In the genomic region with DNA sequence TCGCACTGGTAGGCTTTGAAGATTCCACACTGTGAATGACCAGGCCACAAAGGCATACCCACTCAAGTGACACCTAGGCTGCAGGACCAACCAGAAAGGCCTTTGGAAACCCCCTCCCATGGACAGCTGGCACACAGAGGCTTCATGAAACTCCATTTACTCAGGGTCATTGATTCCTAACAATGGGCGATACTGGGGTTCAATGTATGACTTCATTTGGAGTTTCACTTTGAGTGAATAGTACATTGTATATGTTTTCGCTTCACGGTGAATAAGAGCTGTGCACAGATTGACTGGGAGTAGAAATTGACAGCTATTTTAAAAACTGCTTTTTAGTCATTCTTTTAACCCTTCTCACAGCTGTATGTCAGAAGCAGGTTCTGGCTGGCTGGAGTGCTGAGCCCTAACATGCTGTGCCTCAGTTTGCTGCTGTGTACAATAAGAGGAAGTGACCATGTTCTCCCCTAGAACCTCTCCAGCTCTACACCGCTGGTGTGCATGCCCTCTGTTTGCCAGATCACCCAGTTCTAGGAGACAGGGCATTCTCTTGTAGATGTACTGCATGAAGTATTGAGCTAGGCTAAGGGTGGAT, we compare ENCODE assay signal across 12 cellular contexts. TPM values are rescaled to one million over a fixed set of nuclear protein-coding genes. Genes with fewer than 3 reads are reported as not detected.
DNase-seq lines count a peak whose midpoint lies in the region; ATAC-seq lines count a peak whose summit lies in the region.
"Had no signal": no experiment of that assay in that cellular context is flagged by ENCODE, and none has a peak within 500 bp of the region (broad histone marks: within the 10 kb centered on the region; RNA-seq: fewer than 3 reads in every experiment).

No MANE protein-coding gene starts in this region.

- no peak overlapping the region for H3K4me3 Mint-ChIP-seq in immature natural killer cell
- H3K4me3 Mint-ChIP-seq in activated naive CD4-positive, alpha-beta T cell treated with anti-CD3 and anti-CD28 coated beads for 36 hours, result no peak overlapping the region

- ATAC-seq in activated naive CD4-positive, alpha-beta T cell treated with anti-CD3 and anti-CD28 coated beads, Interleukin-2, amount 50 U/mL, for 72 hours, result peak; percentile 57 to 77
- peak; percentile 90 for ATAC-seq in GM21717 (IDR thresholded peaks at IDR 0.05; ENCODE audit: unreplicated experiment)
- ATAC-seq in HG03342 (IDR thresholded peaks at IDR 0.05; ENCODE audit: unreplicated experiment), result peak; percentile 84
- ATAC-seq in stimulated activated naive CD8-positive, alpha-beta T cell treated with anti-CD3 and anti-CD28 coated beads, Interleukin-15, Interleukin-2, amounts not matched to agents 100 U/mL and 50 U/mL, for 24 hours, result peak; percentile 10

- H3K27me3 Mint-ChIP-seq in immature natural killer cell (ENCODE audit: low read depth in 3 of 3), result peaks cover 4 to 7% (median 7%) of the 10 kb centered on the region in 3 donors
- no peaks in the 10 kb centered on the region for H3K27me3 Mint-ChIP-seq in activated naive CD4-positive, alpha-beta T cell treated with anti-CD3 and anti-CD28 coated beads for 36 hours (ENCODE audit: low read depth)

- CTCF ChIA-PET in activated naive CD4-positive, alpha-beta T cell treated with anti-CD3 and anti-CD28 coated beads for 36 hours (lab: Charles Lee), result interaction anchor here (0.7 to 6.3 kb wide), 6 partner anchors 8 to 167 kb away, joined by 3 to 81 read pairs (median 4); no protein-coding TSS in a partner anchor

- DNase-seq in activated naive CD4-positive, alpha-beta T cell treated with anti-CD3 and anti-CD28 coated beads, Interleukin-2, amount 50 U/mL, for 72 hours (ENCODE audit: low spot score in 2 of 2), result peak in 1 of 2 donors; percentile 5
- no peak for DNase-seq in activated naive CD4-positive, alpha-beta T cell treated with Interleukin-2 at 50 U/mL for 16 hours
- no peak for DNase-seq in stimulated activated naive CD8-positive, alpha-beta T cell treated with anti-CD3 and anti-CD28 coated beads, Interleukin-15, Interleukin-2, amounts not matched to agents 100 U/mL and 50 U/mL, for 24 hours
- DNase-seq in immature natural killer cell (no peak), NCI-H748 (lab: John Stamatoyannopoulos, UW; ENCODE audit: unreplicated experiment) (no peak)
- no peak for DNase-seq in activated naive CD4-positive, alpha-beta T cell treated with anti-CD3 and anti-CD28 coated beads for 36 hours
- DNase-seq: NCI-H526 treated with DMSO at 0.1 percent for 48 hours had no signal

- H3K9me3 Mint-ChIP-seq in activated naive CD4-positive, alpha-beta T cell treated with anti-CD3 and anti-CD28 coated beads, Interleukin-2, amount 50 U/mL, for 72 hours, result peaks cover 15 to 18% of the 10 kb centered on the region in 2 donors
- H3K9me3 Mint-ChIP-seq in immature natural killer cell, result peaks cover 12 to 20% (median 16%) of the 10 kb centered on the region in 6 donors
- H3K9me3 Mint-ChIP-seq in activated naive CD4-positive, alpha-beta T cell treated with anti-CD3 and anti-CD28 coated beads for 36 hours, result peaks cover 17% of the 10 kb centered on the region

- peaks cover 16 to 18% of the 10 kb centered on the region in 2 donors for H3K36me3 Mint-ChIP-seq in activated naive CD4-positive, alpha-beta T cell treated with anti-CD3 and anti-CD28 coated beads, Interleukin-2, amount 50 U/mL, for 72 hours
- peaks cover 14 to 16% (median 15%) of the 10 kb centered on the region in 3 donors for H3K36me3 Mint-ChIP-seq in immature natural killer cell
- H3K36me3 Mint-ChIP-seq in activated naive CD4-positive, alpha-beta T cell treated with anti-CD3 and anti-CD28 coated beads for 36 hours (ENCODE audit: low read depth), result peaks cover 9% of the 10 kb centered on the region

- intact Hi-C loops in activated naive CD4-positive, alpha-beta T cell treated with anti-CD3 and anti-CD28 coated beads for 36 hours (cut with micrococcal nuclease), result loop anchor here (1.0 kb wide), 1 partner anchor 111 kb away; a partner anchor contains a TSS

- H3K4me1 Mint-ChIP-seq in immature natural killer cell, result peaks cover 6 to 12% of the 10 kb centered on the region in 2 donors
- peaks cover 19% of the 10 kb centered on the region for H3K4me1 Mint-ChIP-seq in activated naive CD4-positive, alpha-beta T cell treated with anti-CD3 and anti-CD28 coated beads for 36 hours (ENCODE audit: low read depth)

- peak overlapping the region in 1 of 2 donors; percentile 65 for H3K27ac Mint-ChIP-seq in activated naive CD4-positive, alpha-beta T cell treated with anti-CD3 and anti-CD28 coated beads, Interleukin-2, amount 50 U/mL, for 72 hours
- H3K27ac Mint-ChIP-seq in immature natural killer cell, result no peak overlapping the region
- no peak overlapping the region for H3K27ac Mint-ChIP-seq in activated naive CD4-positive, alpha-beta T cell treated with anti-CD3 and anti-CD28 coated beads for 36 hours

RNA-seq across cellular contexts. Expression of a gene that starts 15.4 kb away (rescaled TPM):
- under 1 TPM; 0.23 to 0.25 TPM for total RNA-seq in activated naive CD4-positive, alpha-beta T cell treated with anti-CD3 and anti-CD28 coated beads, Interleukin-2, amount 50 U/mL, for 72 hours
- polyA plus RNA-seq in immature natural killer cell, result 1,000 to 10,000 TPM in 1 of 3 donors, 100 to 1,000 TPM in 2; 338 to 1,281 (median 522) TPM
- total RNA-seq in activated naive CD4-positive, alpha-beta T cell treated with anti-CD3 and anti-CD28 coated beads for 36 hours, result not detected
- total RNA-seq: kidney epithelial cell, LHCN-M2 had no signal

RNA-seq across cellular contexts. Expression of a gene that starts 34.2 kb away (rescaled TPM):
- total RNA-seq in activated naive CD4-positive, alpha-beta T cell treated with anti-CD3 and anti-CD28 coated beads, Interleukin-2, amount 50 U/mL, for 72 hours, result under 1 TPM; 0.36 to 0.53 TPM
- polyA plus RNA-seq in immature natural killer cell, result 1 to 10 TPM in 2 of 3 donors, not detected in 1; 1.1 TPM
- not detected for total RNA-seq in activated naive CD4-positive, alpha-beta T cell treated with anti-CD3 and anti-CD28 coated beads for 36 hours
- total RNA-seq: kidney epithelial cell, LHCN-M2, prostate gland had no signal

Comparison
In these comparisons a context has a peak if more than half of its experiments do, and no peak if none do; other contexts are left out.
1. ATAC-seq: peak in every context shown above with its lines; median percentile 90 in GM21717; 84 in HG03342; 67 in activated naive CD4-positive, alpha-beta T cell treated with anti-CD3 and anti-CD28 coated beads, Interleukin-2, amount 50 U/mL, for 72 hours; 10 in stimulated activated naive CD8-positive, alpha-beta T cell treated with anti-CD3 and anti-CD28 coated beads, Interleukin-15, Interleukin-2, amounts not matched to agents 100 U/mL and 50 U/mL, for 24 hours.